8 cellular contexts compared by ENCODE assay signal in genomic region chr16:58661199-58661830, GRCh38. TPM values are rescaled to one million over a fixed set of nuclear protein-coding genes. Genes with fewer than 3 reads are reported as not detected.
DNase-seq lines count a peak whose midpoint lies in the region; ATAC-seq, FAIRE-seq and TF ChIP-seq lines count a peak whose summit lies in the region.

No MANE protein-coding gene starts in this region.

- H3K36me3 ChIP-seq in K562 (ENCODE audit: control insufficient read depth, insufficient read depth, low read length) (no peaks in the 10 kb centered on the region), suprapubic skin (peaks cover 6% of the 10 kb centered on the region)

- no peak overlapping the region for H3K9ac ChIP-seq in K562 (ENCODE audit: insufficient read depth in 1 of 2, low read depth in 2 of 2, low read length in 2 of 2)

- 0 out of 5 replicates have a peak, but pooled peaks cover 0 to 5% of the 10 kb centered on the region in 2 experiments for H3K27me3 ChIP-seq in K562 (ENCODE audit: control insufficient read depth in 2 of 2, insufficient read depth in 2 of 2, low read length in 2 of 2)
- H3K27me3 ChIP-seq in suprapubic skin = no peaks in the 10 kb centered on the region

- TF ChIP-seq CTCF in K562 (IDR thresholded peaks at IDR 0.05 in 2 of 3, conservative IDR thresholded peaks at IDR 0.05 in 1 of 3; ENCODE audit: insufficient read depth in 2 of 3, low read depth in 1 of 3, low read length in 3 of 3) (peak; percentile 71 to 89 (median 81)), suprapubic skin (IDR thresholded peaks at IDR 0.05) (peak in 1 of 2 donors; percentile 39)

- DNase-seq in DMS 273 treated with DMSO at 0.1 percent for 48 hours (lab: John Stamatoyannopoulos, UW) (peak; percentile 43), NCI-H82 treated with DMSO at 0.1 percent for 48 hours (lab: John Stamatoyannopoulos, UW; ENCODE audit: unreplicated experiment) (peak; percentile 28), K562 (ENCODE audit: extremely low read depth in 1 of 4, low spot score in 3 of 4) (peak; percentile 51 to 84 (median 64)), inferior parietal cortex (ENCODE audit: extremely low spot score) (peak; percentile 79), stromal cell of bone marrow (ENCODE audit: low read depth) (peak; percentile 86), suprapubic skin (ENCODE audit: low spot score in 2 of 2) (no peak)

- POLR2A ChIA-PET in K562 (lab: Yijun Ruan, JAX) = interaction anchor here (0.7 to 0.8 kb wide), 2 partner anchors 143 to 611 kb away, joined by 3 read pairs; no protein-coding TSS in a partner anchor

- CTCF ChIA-PET in K562 (lab: Yijun Ruan, JAX; ENCODE audit: low intra/inter-chr PET ratio) = interaction anchor here (0.7 to 1.6 kb wide), 4 partner anchors 146 to 641 kb away, joined by 3 to 8 read pairs (median 4); partner anchors contain the start of gene SETD6

- WGBS in K562 (ENCODE audit: insufficient coverage, low coverage, missing lambda C conversion rate) = 21% methylated on average over 12 of the region's 12 CpGs
- 38% methylated on average over 12 of the region's 12 CpGs for WGBS in suprapubic skin

- ATAC-seq in GM19324 (IDR thresholded peaks at IDR 0.05; ENCODE audit: low FRiP score, unreplicated experiment) (peak; percentile 70), HG03469 (IDR thresholded peaks at IDR 0.05; ENCODE audit: unreplicated experiment) (peak; percentile 67), K562 (peak; percentile 94)

- H2AFZ ChIP-seq in K562 (ENCODE audit: low read depth, low read length) = no peak overlapping the region

- H3K79me2 ChIP-seq in K562 (ENCODE audit: control insufficient read depth, insufficient read depth, low read length) = no peaks in the 10 kb centered on the region

- H3K27ac ChIP-seq in K562 (ENCODE audit: extremely low read depth, low read depth, low read length) = no peak overlapping the region
- no peak overlapping the region for H3K27ac ChIP-seq in suprapubic skin

- H3K4me2 ChIP-seq in K562 (ENCODE audit: insufficient read depth, low read length) = no peak overlapping the region

- H3K9me3 ChIP-seq in K562 (replicated peaks; ENCODE audit: control insufficient read depth, insufficient read depth, low read depth, low read length) (no peaks in the 10 kb centered on the region), suprapubic skin (no peaks in the 10 kb centered on the region)

- H4K20me1 ChIP-seq in K562 (replicated peaks; ENCODE audit: control insufficient read depth, insufficient read depth, low read length) = no peaks in the 10 kb centered on the region

- TF ChIP-seq POLR2A in K562 (conservative IDR thresholded peaks at IDR 0.05) = no peak
- TF ChIP-seq POLR2A in suprapubic skin (IDR thresholded peaks at IDR 0.05) = no peak

- H3K4me3 ChIP-seq in K562 (no peak overlapping the region), suprapubic skin (no peak overlapping the region)

- FAIRE-seq in K562 (lab: Jason Lieb, UNC) = peak; percentile 94

- in situ Hi-C loops in K562 (cut with MboI) = no loop called here

- intact Hi-C loops in K562 (cut with micrococcal nuclease) = loop anchor here (1.0 to 5.0 kb wide), 4 partner anchors 95 to 325 kb away; no protein-coding TSS in a partner anchor

- BruUV-seq in K562 (replicated peaks; lab: Mats Ljungman, UMichigan) = no TSS peak

- H3K4me1 ChIP-seq in K562 (replicated peaks in 1 of 2; ENCODE audit: control insufficient read depth in 2 of 2, insufficient read depth in 2 of 2, low read length in 2 of 2) (peaks cover 0 to 5% of the 10 kb centered on the region in 2 experiments; a peak in 3 of 5 replicates), suprapubic skin (no peaks in the 10 kb centered on the region)

- no peak for TF ChIP-seq EP300 in K562 (IDR thresholded peaks at IDR 0.05; ENCODE audit: low read length)
- no peak for TF ChIP-seq EP300 in suprapubic skin (IDR thresholded peaks at IDR 0.05)

- TF ChIP-seq RAD21 in K562 (CRISPR knock-in tag; conservative IDR thresholded peaks at IDR 0.05 in 1 of 2, IDR thresholded peaks at IDR 0.05 in 1 of 2) = peak; percentile 84 to 88

- no peaks in the 10 kb centered on the region for H3K9me1 ChIP-seq in K562 (ENCODE audit: control insufficient read depth, insufficient read depth, low read length)

TF ChIP-seq in K562, 482 proteins besides CTCF, POLR2A, EP300 and RAD21 (continues in another document):
- TF ChIP-seq ARID1B (IDR thresholded peaks at IDR 0.05) (no peak), L3MBTL2 (IDR thresholded peaks at IDR 0.05) (no peak), CTBP1 (IDR thresholded peaks at IDR 0.05; ENCODE audit: borderline replicate concordance) (peak; percentile 57; the same call in 1 of the 2 replicates), SRSF9 (IDR thresholded peaks at IDR 0.05; ENCODE audit: borderline replicate concordance, low read depth, low read length) (no peak), PKNOX1 (IDR thresholded peaks at IDR 0.05) (peak; percentile 90), ZNF347 (CRISPR knock-in tag; IDR thresholded peaks at IDR 0.05; ENCODE audit: low read depth) (no peak), CLOCK (CRISPR knock-in tag; IDR thresholded peaks at IDR 0.05; ENCODE audit: borderline replicate concordance) (no peak), ZNF140 (CRISPR knock-in tag; IDR thresholded peaks at IDR 0.05) (no peak), CCAR2 (IDR thresholded peaks at IDR 0.05; ENCODE audit: low read depth, low read length) (no peak)

RNA-seq across cellular contexts. Expression of gene SLC38A7, which starts 23.3 kb away (rescaled TPM):
- total RNA-seq in K562 (2011; cell fraction: chromatin; rRNA removed; ENCODE audit: low replicate concordance) = 23.4 and 60.6 TPM in 2 replicates
- total RNA-seq in K562 (2011; cell fraction: nucleolus; rRNA removed) = 35.5 and 38.3 TPM in 2 replicates
- total RNA-seq in K562 (2011; cell fraction: nucleoplasm; rRNA removed) = 33.8 and 36.0 TPM in 2 replicates
- total RNA-seq in K562 (2014; rRNA removed) = 5.8 and 6.5 TPM in 2 replicates
- total RNA-seq in K562 (2014; rRNA removed; fragmentation: Illumina TruSeq; extraction: Trizol) = 4.7 and 5.9 TPM in 2 replicates
- total RNA-seq in K562 (2015; rRNA removed; fragmentation: Illumina TruSeq; extraction: Trizol) = 7.2 and 7.5 TPM in 2 replicates
- 9.8 and 12.2 TPM in 2 replicates for total RNA-seq in K562 (2021)
- 5.5 and 5.7 TPM in 2 replicates for polyA plus RNA-seq in K562 (2011; rRNA removed)
- polyA plus RNA-seq in K562 (2011; cell fraction: cytosol; rRNA removed) = 5.0 and 9.4 TPM in 2 replicates
- polyA plus RNA-seq in K562 (2011; cell fraction: nucleus; rRNA removed) = 5.5 and 14.4 TPM in 2 replicates
- 8.2 and 9.9 TPM in 2 replicates for polyA plus RNA-seq in K562 (2012)
- 7.8 and 8.1 TPM in 2 replicates for polyA plus RNA-seq in K562 (2014; fragmentation: Illumina TruSeq; extraction: Trizol)
- 1 to 10 TPM; 2.7 to 2.8 TPM for polyA plus RNA-seq in K562 (2014; fragmentation: Nextera tagmentation; extraction: Ambion mirVana)
- 7.2 and 10.4 TPM in 2 replicates for polyA plus RNA-seq in K562 (2014; rRNA removed)
- 8.9 and 13.4 TPM in 2 replicates for polyA minus RNA-seq in K562 (2011; rRNA and poly(A)+ RNA removed)
- 3.5 and 6.9 TPM in 2 replicates for polyA minus RNA-seq in K562 (2011; cell fraction: cytosol; rRNA and poly(A)+ RNA removed)
- polyA minus RNA-seq in K562 (2011; cell fraction: nucleus; rRNA and poly(A)+ RNA removed) = 14.9 and 20.9 TPM in 2 replicates
- total RNA-seq in suprapubic skin = 10 to 100 TPM in 3 of 4 donors, 1 to 10 TPM in 1; 8.9 to 14.5 (median 13.3) TPM

RNA-seq across cellular contexts. Expression of gene CNOT1, which starts 31.7 kb away (rescaled TPM):
- 419 and 726 TPM in 2 replicates for total RNA-seq in K562 (2011; cell fraction: chromatin; rRNA removed; ENCODE audit: low replicate concordance)
- total RNA-seq in K562 (2011; cell fraction: nucleolus; rRNA removed) = 195 and 280 TPM in 2 replicates
- 289 and 307 TPM in 2 replicates for total RNA-seq in K562 (2011; cell fraction: nucleoplasm; rRNA removed)
- total RNA-seq in K562 (2014; rRNA removed) (160 and 215 TPM in 2 replicates), K562 (2014; rRNA removed; fragmentation: Illumina TruSeq; extraction: Trizol) (220 and 225 TPM in 2 replicates), K562 (2015; rRNA removed; fragmentation: Illumina TruSeq; extraction: Trizol) (270 and 271 TPM in 2 replicates), K562 (2021) (207 and 239 TPM in 2 replicates), suprapubic skin (100 to 1,000 TPM in 3 of 4 donors, 10 to 100 TPM in 1; 94.8 to 238 (median 143) TPM)
- polyA plus RNA-seq in K562 (2011; rRNA removed) (215 and 229 TPM in 2 replicates), K562 (2014; fragmentation: Illumina TruSeq; extraction: Trizol) (251 and 269 TPM in 2 replicates), K562 (2014; fragmentation: Nextera tagmentation; extraction: Ambion mirVana) (100 to 1,000 TPM; 142 to 164 TPM), K562 (2014; rRNA removed) (110 and 160 TPM in 2 replicates)
- 232 and 285 TPM in 2 replicates for polyA plus RNA-seq in K562 (2011; cell fraction: cytosol; rRNA removed)
- 297 and 353 TPM in 2 replicates for polyA plus RNA-seq in K562 (2011; cell fraction: nucleus; rRNA removed)
- 171 and 190 TPM in 2 replicates for polyA plus RNA-seq in K562 (2012)
- 751 and 918 TPM in 2 replicates for polyA minus RNA-seq in K562 (2011; rRNA and poly(A)+ RNA removed)
- 279 and 319 TPM in 2 replicates for polyA minus RNA-seq in K562 (2011; cell fraction: cytosol; rRNA and poly(A)+ RNA removed)
- 150 and 218 TPM in 2 replicates for polyA minus RNA-seq in K562 (2011; cell fraction: nucleus; rRNA and poly(A)+ RNA removed)

Comparison
In these comparisons a context has a peak if more than half of its experiments do, and no peak if none do; other contexts are left out.
1. DNase-seq: peak in DMS 273 treated with DMSO at 0.1 percent for 48 hours (single experiment), NCI-H82 treated with DMSO at 0.1 percent for 48 hours (single experiment), K562 (4 of 4), inferior parietal cortex (single experiment) and stromal cell of bone marrow (single experiment); none in suprapubic skin (0 of 2).
2. Peak in every context shown above with its lines, with median percentiles within 50 percentile points of each other: ATAC-seq.